In genomic region chr6:149871182-149871581, GRCh38 we compare ENCODE assay signal across 35 cellular contexts.
"Had no signal": no experiment of that assay in that cellular context is flagged by ENCODE, and none has a peak within 500 bp of the region (broad histone marks: within the 10 kb centered on the region; RNA-seq: fewer than 3 reads in every experiment).

No MANE protein-coding gene starts in this region.

- H3K4me3 ChIP-seq: MG63 had no signal

- DNase-seq: Karpas-422, Kasumi-1, MG63, MM.1S, MV-4-11, NCI-H1048, NCI-H1092, NCI-H1092 treated with DMSO at 0.1 percent for 48 hours, NCI-H1105, NCI-H1105 treated with DMSO at 0.1 percent for 48 hours, NCI-H1417, NCI-H1417 treated with DMSO at 0.1 percent for 48 hours, NCI-H1436, NCI-H1436 treated with DMSO at 0.1 percent for 48 hours, NCI-H146, NCI-H1694, NCI-H1694 treated with DMSO at 0.1 percent for 48 hours, NCI-H187, NCI-H187 treated with DMSO at 0.1 percent for 48 hours, NCI-H1930, NCI-H2029, NCI-H2029 treated with DMSO at 0.1 percent for 48 hours, NCI-H2081, NCI-H2081 treated with DMSO at 0.1 percent for 48 hours, NCI-H2107, NCI-H2171, NCI-H2171 treated with DMSO at 0.1 percent for 48 hours, NCI-H2227 treated with DMSO at 0.1 percent for 48 hours, NCI-H226, NCI-H345, NCI-H446, NCI-H446 treated with DMSO at 0.1 percent for 48 hours, NCI-H510A, NCI-H510A treated with DMSO at 0.1 percent for 48 hours, NCI-H524 had no signal

- H3K27me3 ChIP-seq: MG63 had no signal

- H3K36me3 ChIP-seq: MG63 had no signal
